In genomic region chr16:83615131-83615530, GRCh38 we compare ENCODE assay signal across 13 cellular contexts.
"Had no signal": no experiment of that assay in that cellular context is flagged by ENCODE, and none has a peak within 500 bp of the region (broad histone marks: within the 10 kb centered on the region; RNA-seq: fewer than 3 reads in every experiment).

No MANE protein-coding gene starts in this region.

- DNase-seq: activated CD4-positive, alpha-beta T cell treated with anti-CD3 and anti-CD28 coated beads for 4 hours; activated naive CD4-positive, alpha-beta T cell treated with Interleukin-2 at 50 U/mL for 16 hours; activated naive CD8-positive, alpha-beta T cell treated with anti-CD3 and anti-CD28 coated beads, Interleukin-2, amount 50 U/mL, for 24 hours; lower lobe of right lung; midbrain; naive thymus-derived CD4-positive, alpha-beta T cell; posterior cingulate gyrus; small intestine; T1000; thyroid gland had no signal

- H3K27ac ChIP-seq: gastroesophageal sphincter, hepatocyte, lower lobe of right lung, thyroid gland had no signal

- H3K36me3 ChIP-seq: gastroesophageal sphincter, lower lobe of right lung, thyroid gland had no signal

- H3K27me3 ChIP-seq: gastroesophageal sphincter, hepatocyte, thyroid gland had no signal

- ATAC-seq: activated naive CD8-positive, alpha-beta T cell treated with anti-CD3 and anti-CD28 coated beads, Interleukin-2, amount 50 U/mL, for 24 hours; gastroesophageal sphincter; lower lobe of right lung; naive thymus-derived CD4-positive, alpha-beta T cell; stimulated activated effector memory CD8-positive, alpha-beta T cell treated with anti-CD3 and anti-CD28 coated beads, Interleukin-12 subunit alpha, Interleukin-12 subunit beta, amount 100 ng/mL, for 72 hours had no signal

- H3K4me1 ChIP-seq: gastroesophageal sphincter, lower lobe of right lung, thyroid gland had no signal

- H3K9me3 ChIP-seq: gastroesophageal sphincter, lower lobe of right lung, thyroid gland had no signal

- H3K4me3 ChIP-seq: gastroesophageal sphincter, hepatocyte, lower lobe of right lung, thyroid gland had no signal
